Comparison of ENCODE assay signal across 1 cellular context in the genomic region with DNA sequence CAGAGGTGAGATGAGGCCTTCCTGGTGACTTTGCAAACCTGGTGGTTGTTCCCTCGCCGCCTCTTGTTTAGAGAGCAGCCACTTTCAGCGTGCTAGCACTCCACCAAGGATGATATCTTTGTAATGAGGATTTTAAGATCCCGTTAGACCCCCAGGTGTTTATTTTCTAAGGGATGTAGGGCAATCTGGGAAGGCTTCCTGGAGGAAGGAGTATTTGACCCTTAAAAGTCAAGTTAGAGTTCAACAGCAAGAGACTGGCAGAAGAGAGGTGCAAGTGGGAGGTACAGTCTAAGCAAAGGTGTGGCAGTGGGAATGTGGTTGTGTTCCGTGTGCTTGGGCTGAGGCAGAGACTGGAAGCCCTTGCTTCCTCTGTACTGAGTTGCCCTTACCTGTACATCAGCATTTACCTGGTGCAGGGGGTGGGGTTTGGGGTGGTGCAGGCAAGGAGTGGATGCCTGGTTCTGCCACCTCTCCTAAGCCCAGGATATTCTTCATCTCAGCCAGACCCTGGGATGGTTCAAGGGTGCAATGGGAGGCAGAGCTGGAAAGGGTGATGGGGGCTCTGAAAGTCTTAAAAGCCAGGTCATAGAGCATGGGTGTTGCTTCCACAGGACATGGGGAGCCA.
TF ChIP-seq lines count a peak whose summit lies in the region.

No MANE protein-coding gene starts in this region.

TF ChIP-seq in K562, 482 proteins besides CTCF, POLR2A, EP300 and RAD21 (continued from another document):
- TF ChIP-seq MTA1 (IDR thresholded peaks at IDR 0.05; ENCODE audit: borderline replicate concordance), result no peak
- TF ChIP-seq ZNF436 (CRISPR knock-in tag; IDR thresholded peaks at IDR 0.05), result peak; percentile 75
- TF ChIP-seq BCOR (IDR thresholded peaks at IDR 0.05), result peak; percentile 49; the same call in 1 of the 2 replicates
- no peak for TF ChIP-seq ASH1L (IDR thresholded peaks at IDR 0.05; ENCODE audit: borderline replicate concordance, low read depth, partially characterized antibody)
- no peak for TF ChIP-seq TEAD1 (CRISPR knock-in tag; IDR thresholded peaks at IDR 0.05)
- peak; percentile 96 for TF ChIP-seq ZFP36 (IDR thresholded peaks at IDR 0.05; ENCODE audit: low read depth, low read length, partially characterized antibody)
- no peak for TF ChIP-seq RFX7 (CRISPR knock-in tag; IDR thresholded peaks at IDR 0.05)
- TF ChIP-seq, protein P1, sequence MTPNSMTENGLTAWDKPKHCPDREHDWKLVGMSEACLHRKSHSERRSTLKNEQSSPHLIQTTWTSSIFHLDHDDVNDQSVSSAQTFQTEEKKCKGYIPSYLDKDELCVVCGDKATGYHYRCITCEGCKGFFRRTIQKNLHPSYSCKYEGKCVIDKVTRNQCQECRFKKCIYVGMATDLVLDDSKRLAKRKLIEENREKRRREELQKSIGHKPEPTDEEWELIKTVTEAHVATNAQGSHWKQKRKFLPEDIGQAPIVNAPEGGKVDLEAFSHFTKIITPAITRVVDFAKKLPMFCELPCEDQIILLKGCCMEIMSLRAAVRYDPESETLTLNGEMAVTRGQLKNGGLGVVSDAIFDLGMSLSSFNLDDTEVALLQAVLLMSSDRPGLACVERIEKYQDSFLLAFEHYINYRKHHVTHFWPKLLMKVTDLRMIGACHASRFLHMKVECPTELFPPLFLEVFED (CRISPR knock-in tag; conservative IDR thresholded peaks at IDR 0.05), result no peak
- 0 out of 4 replicates have a peak, but pooled peaks have one; percentile 15 to 18 for TF ChIP-seq KDM1A (IDR thresholded peaks at IDR 0.05)
- no peak for TF ChIP-seq CBFA2T3 (IDR thresholded peaks at IDR 0.05)
- TF ChIP-seq BACH1 (tag; IDR thresholded peaks at IDR 0.05), result no peak
- TF ChIP-seq, protein P2, sequence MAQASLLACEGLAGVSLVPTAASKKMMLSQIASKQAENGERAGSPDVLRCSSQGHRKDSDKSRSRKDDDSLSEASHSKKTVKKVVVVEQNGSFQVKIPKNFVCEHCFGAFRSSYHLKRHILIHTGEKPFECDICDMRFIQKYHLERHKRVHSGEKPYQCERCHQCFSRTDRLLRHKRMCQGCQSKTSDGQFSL (CRISPR knock-in tag; IDR thresholded peaks at IDR 0.05), result no peak
- TF ChIP-seq, protein P2 (tag; IDR thresholded peaks at IDR 0.05), result no peak
- peak; percentile 23 for TF ChIP-seq RBM25 (IDR thresholded peaks at IDR 0.05; ENCODE audit: low read depth, low read length, severe bottlenecking)
